In the genomic region with DNA sequence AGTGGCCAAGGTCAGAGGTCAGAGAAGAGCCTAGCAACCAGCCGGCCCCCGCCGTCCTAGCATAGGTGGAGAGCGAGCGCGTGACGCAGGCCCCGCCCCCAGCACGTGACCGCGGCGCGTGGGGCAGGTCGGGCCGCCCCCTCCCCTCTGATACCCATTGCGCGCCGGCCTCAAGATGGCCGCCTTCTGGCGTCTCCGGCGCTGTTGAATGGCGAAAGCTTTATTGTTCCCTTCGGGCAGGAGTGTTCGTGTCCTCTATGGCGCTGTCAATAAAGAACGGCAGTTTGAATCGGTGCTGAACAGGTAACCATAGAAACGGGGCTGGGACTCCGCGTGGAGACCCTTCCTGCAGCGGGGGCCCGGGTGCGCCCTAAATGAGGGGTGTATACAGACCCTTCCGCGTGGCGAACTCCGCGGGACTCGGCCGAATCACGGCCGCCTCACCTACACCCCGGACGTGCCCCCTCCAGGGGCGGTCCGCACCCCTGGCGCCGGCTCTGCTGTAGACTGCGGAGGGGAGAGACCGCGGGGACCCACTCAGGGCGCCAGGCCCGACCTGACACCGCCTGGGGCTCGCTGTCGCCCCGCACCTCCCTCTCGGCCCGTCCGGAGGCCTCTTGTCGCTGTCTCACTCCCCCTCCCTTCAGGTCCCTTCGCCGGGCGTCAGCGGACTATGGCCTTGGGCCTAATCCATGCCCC, we compare ENCODE assay signal across 8 cellular contexts. TPM values are rescaled to one million over a fixed set of nuclear protein-coding genes. Genes with fewer than 3 reads are reported as not detected.
DNase-seq lines count a peak whose midpoint lies in the region; ATAC-seq and TF ChIP-seq lines count a peak whose summit lies in the region.

A gene with protein sequence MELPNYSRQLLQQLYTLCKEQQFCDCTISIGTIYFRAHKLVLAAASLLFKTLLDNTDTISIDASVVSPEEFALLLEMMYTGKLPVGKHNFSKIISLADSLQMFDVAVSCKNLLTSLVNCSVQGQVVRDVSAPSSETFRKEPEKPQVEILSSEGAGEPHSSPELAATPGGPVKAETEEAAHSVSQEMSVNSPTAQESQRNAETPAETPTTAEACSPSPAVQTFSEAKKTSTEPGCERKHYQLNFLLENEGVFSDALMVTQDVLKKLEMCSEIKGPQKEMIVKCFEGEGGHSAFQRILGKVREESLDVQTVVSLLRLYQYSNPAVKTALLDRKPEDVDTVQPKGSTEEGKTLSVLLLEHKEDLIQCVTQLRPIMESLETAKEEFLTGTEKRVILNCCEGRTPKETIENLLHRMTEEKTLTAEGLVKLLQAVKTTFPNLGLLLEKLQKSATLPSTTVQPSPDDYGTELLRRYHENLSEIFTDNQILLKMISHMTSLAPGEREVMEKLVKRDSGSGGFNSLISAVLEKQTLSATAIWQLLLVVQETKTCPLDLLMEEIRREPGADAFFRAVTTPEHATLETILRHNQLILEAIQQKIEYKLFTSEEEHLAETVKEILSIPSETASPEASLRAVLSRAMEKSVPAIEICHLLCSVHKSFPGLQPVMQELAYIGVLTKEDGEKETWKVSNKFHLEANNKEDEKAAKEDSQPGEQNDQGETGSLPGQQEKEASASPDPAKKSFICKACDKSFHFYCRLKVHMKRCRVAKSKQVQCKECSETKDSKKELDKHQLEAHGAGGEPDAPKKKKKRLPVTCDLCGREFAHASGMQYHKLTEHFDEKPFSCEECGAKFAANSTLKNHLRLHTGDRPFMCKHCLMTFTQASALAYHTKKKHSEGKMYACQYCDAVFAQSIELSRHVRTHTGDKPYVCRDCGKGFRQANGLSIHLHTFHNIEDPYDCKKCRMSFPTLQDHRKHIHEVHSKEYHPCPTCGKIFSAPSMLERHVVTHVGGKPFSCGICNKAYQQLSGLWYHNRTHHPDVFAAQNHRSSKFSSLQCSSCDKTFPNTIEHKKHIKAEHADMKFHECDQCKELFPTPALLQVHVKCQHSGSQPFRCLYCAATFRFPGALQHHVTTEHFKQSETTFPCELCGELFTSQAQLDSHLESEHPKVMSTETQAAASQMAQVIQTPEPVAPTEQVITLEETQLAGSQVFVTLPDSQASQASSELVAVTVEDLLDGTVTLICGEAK (plus strand): TSS at position 150 of the 699 bp plus-strand sequence. CDS start 38,098 bp downstream, outside the sequence.

- H3K79me2 ChIP-seq in ACC112 (ENCODE audit: control insufficient read depth, insufficient read depth, low read length, unreplicated experiment) (peaks cover 18% of the 10 kb centered on the region), mammary epithelial cell (ENCODE audit: insufficient read depth, low read length) (peaks cover 48% of the 10 kb centered on the region)

- WGBS in mammary epithelial cell (ENCODE audit: low coverage, missing lambda C conversion rate) = 2% methylated on average over 25 of the region's 66 CpGs

- CTCF ChIA-PET in mammary epithelial cell (lab: Charles Lee; ENCODE audit: low non-redundant PET) = no interaction called here

- peak within 1 kb of the TSS; percentile 80 for H3K4me3 ChIP-seq in ACC112 (ENCODE audit: low read depth, low read length)
- peak within 1 kb of the TSS; percentile 96 for H3K4me3 ChIP-seq in WERI-Rb-1 (ENCODE audit: low read depth, low read length)
- H3K4me3 ChIP-seq in mammary epithelial cell (replicated peaks in 1 of 3; ENCODE audit: insufficient read depth in 1 of 3, low read depth in 2 of 3, low read length in 3 of 3) = peak within 1 kb of the TSS; percentile 68 to 76 (median 74)
- peak within 1 kb of the TSS; percentile 87 for H3K4me3 ChIP-seq in iPS-20b (ENCODE audit: low read length)
- H3K4me3 ChIP-seq in skin epidermis = peak within 1 kb of the TSS; percentile 67 to 97 (median 86)

- H4K20me1 ChIP-seq in mammary epithelial cell (ENCODE audit: insufficient read depth, low read length) = no peaks in the 10 kb centered on the region

- H3K9ac ChIP-seq in mammary epithelial cell (ENCODE audit: insufficient read depth, low read length) (peak within 1 kb of the TSS; percentile 79), iPS-20b (ENCODE audit: low read depth, low read length) (peak within 1 kb of the TSS; percentile 81; the same call in 1 of the 2 replicates)

- no peaks in the 10 kb centered on the region for H3K36me3 ChIP-seq in ACC112 (ENCODE audit: insufficient read depth, low read length)
- peaks cover 4% of the 10 kb centered on the region; the same call in 1 of the 2 replicates for H3K36me3 ChIP-seq in WERI-Rb-1
- H3K36me3 ChIP-seq in mammary epithelial cell (ENCODE audit: insufficient read depth, low read length) = no peaks in the 10 kb centered on the region
- H3K36me3 ChIP-seq in iPS-20b (ENCODE audit: insufficient read depth, low read depth, low read length) = no peaks in the 10 kb centered on the region

- no TSS peak for BruUV-seq in mammary epithelial cell (replicated peaks; lab: Mats Ljungman, UMichigan)

- intact Hi-C loops in mammary epithelial cell (cut with micrococcal nuclease) = loop anchor here (5.0 to 10.0 kb wide), 2 partner anchors 50 to 667 kb away; a partner anchor contains a TSS

- dilution Hi-C loops in mammary epithelial cell (cut with HindIII; ENCODE audit: low sequenced_read_pairs) = no loop called here

- ATAC-seq in GM18868 (IDR thresholded peaks at IDR 0.05; ENCODE audit: unreplicated experiment) = peak; percentile 76
- ATAC-seq in HG03108 (IDR thresholded peaks at IDR 0.05; ENCODE audit: unreplicated experiment) = peak; percentile 68

- H2AFZ ChIP-seq in ACC112 (ENCODE audit: low read length, unreplicated experiment) (peak within 1 kb of the TSS; percentile 93), mammary epithelial cell (ENCODE audit: low read depth, low read length) (peak within 1 kb of the TSS; percentile 92)

- H3K4me1 ChIP-seq in ACC112 (ENCODE audit: control insufficient read depth, insufficient read depth, low read length, unreplicated experiment) (peaks cover 24% of the 10 kb centered on the region), mammary epithelial cell (ENCODE audit: insufficient read depth, low read length) (no peaks in the 10 kb centered on the region), iPS-20b (ENCODE audit: insufficient read depth, low read length) (peaks cover 7% of the 10 kb centered on the region; the same call in 1 of the 2 replicates)

- H3K4me2 ChIP-seq in mammary epithelial cell (ENCODE audit: insufficient read depth, low read depth, low read length) = peak within 1 kb of the TSS; percentile 71

- no peaks in the 10 kb centered on the region for H3K27me3 ChIP-seq in ACC112 (ENCODE audit: insufficient read depth, low read length)
- no peaks in the 10 kb centered on the region for H3K27me3 ChIP-seq in WERI-Rb-1 (ENCODE audit: insufficient read depth, low read depth, severe bottlenecking)
- no peaks in the 10 kb centered on the region for H3K27me3 ChIP-seq in mammary epithelial cell (ENCODE audit: insufficient read depth, low read length)
- no peaks in the 10 kb centered on the region for H3K27me3 ChIP-seq in iPS-20b (ENCODE audit: insufficient read depth, low read length)

- DNase-seq in NCI-H2196 (lab: John Stamatoyannopoulos, UW; ENCODE audit: unreplicated experiment) (peak; percentile 97), WERI-Rb-1 (peak; percentile 93), mammary epithelial cell (peak; percentile 94)

- no peaks in the 10 kb centered on the region for H3K9me3 ChIP-seq in WERI-Rb-1 (ENCODE audit: severe bottlenecking)
- no peaks in the 10 kb centered on the region for H3K9me3 ChIP-seq in mammary epithelial cell (replicated peaks; ENCODE audit: insufficient read depth, low read length)
- H3K9me3 ChIP-seq in iPS-20b (ENCODE audit: insufficient read depth, low read depth, low read length) = no peaks in the 10 kb centered on the region

- peak within 1 kb of the TSS; percentile 50 for H3K27ac ChIP-seq in ACC112 (ENCODE audit: low read depth, low read length)
- H3K27ac ChIP-seq in WERI-Rb-1 = peak within 1 kb of the TSS; percentile 89
- H3K27ac ChIP-seq in mammary epithelial cell (ENCODE audit: insufficient read depth, low read depth, low read length) = peak within 1 kb of the TSS; percentile 56
- H3K27ac ChIP-seq in iPS-20b (ENCODE audit: low read length) = peak within 1 kb of the TSS; percentile 23
- peak within 1 kb of the TSS; percentile 77 to 97 (median 90) for H3K27ac ChIP-seq in skin epidermis

- in situ Hi-C loops in mammary epithelial cell (cut with MboI; ENCODE audit: low sequenced_read_pairs in 2 of 2) = no loop called here

- TF ChIP-seq CTCF in WERI-Rb-1 (IDR thresholded peaks at IDR 0.05; ENCODE audit: low read depth, low read length) (no peak), mammary epithelial cell (conservative IDR thresholded peaks at IDR 0.05 in 1 of 2, IDR thresholded peaks at IDR 0.05 in 1 of 2; ENCODE audit: extremely low read depth in 1 of 2, insufficient read depth in 1 of 2, low read depth in 1 of 2, low read length in 2 of 2) (peak in 1 of 2 donors; percentile 7)

RNA-seq across cellular contexts. Expression of the gene that starts here (rescaled TPM):
- total RNA-seq in mammary epithelial cell = 10 to 100 TPM; 10.8 to 13.6 TPM
- 3.2 TPM for polyA plus RNA-seq in mammary epithelial cell
- 15.5 TPM for polyA minus RNA-seq in mammary epithelial cell

Comparison
In these comparisons a context has a peak if more than half of its experiments do, and no peak if none do; other contexts are left out.
1. Peak in every context shown above with its lines: DNase-seq, ATAC-seq, H3K4me3 ChIP-seq and H3K27ac ChIP-seq.
2. H3K27ac ChIP-seq: peak in every context shown above with its lines; median percentile 90 in skin epidermis; 89 in WERI-Rb-1; 56 in mammary epithelial cell; 50 in ACC112; 23 in iPS-20b.